In genomic region chr21:24045775-24046215, GRCh38 we compare ENCODE assay signal across 9 cellular contexts.
A peak's percentile ranks its signal among the peaks of the same experiment; 100 is the strongest.
DNase-seq lines count a peak whose midpoint lies in the region; ATAC-seq, FAIRE-seq and TF ChIP-seq lines count a peak whose summit lies in the region.
"Had no signal": no experiment of that assay in that cellular context is flagged by ENCODE, and none has a peak within 500 bp of the region (broad histone marks: within the 10 kb centered on the region; RNA-seq: fewer than 3 reads in every experiment).

No MANE protein-coding gene starts in this region.

- no peak for FAIRE-seq in D721Med (lab: Jason Lieb, UNC)

- TF ChIP-seq RAD21 in Ishikawa (IDR thresholded peaks at IDR 0.05; ENCODE audit: low read depth): no peak

- DNase-seq in D721Med (ENCODE audit: insufficient read length, low spot score) (no peak), psoas muscle (peak; percentile 63 to 72)
- DNase-seq in NK-92 treated with Interleukin-12 subunit alpha and Interleukin-12 subunit beta, amount 100 ng/mL, for 24 hours (lab: John Stamatoyannopoulos, UW): no peak
- no peak for DNase-seq in stimulated activated naive CD4-positive, alpha-beta T cell (lab: John Stamatoyannopoulos, UW)

- H3K4me1 ChIP-seq in gastroesophageal sphincter (peaks cover 0 to 10% (median 0%) of the 10 kb centered on the region in 3 donors), psoas muscle (no peaks in the 10 kb centered on the region)

- H3K27ac ChIP-seq in VCaP: no peak overlapping the region
- H3K27ac ChIP-seq in gastroesophageal sphincter: no peak overlapping the region
- no peak overlapping the region for H3K27ac ChIP-seq in psoas muscle
- H3K27ac ChIP-seq: vagina had no signal

- peak; percentile 24 for TF ChIP-seq CTCF in D721Med (IDR thresholded peaks at IDR 0.05; ENCODE audit: insufficient read depth, missing control alignments)
- TF ChIP-seq CTCF in VCaP (conservative IDR thresholded peaks at IDR 0.05): peak; percentile 65
- peak in 1 of 4 experiments; percentile 47 for TF ChIP-seq CTCF in gastroesophageal sphincter (IDR thresholded peaks at IDR 0.05)
- TF ChIP-seq CTCF in psoas muscle (IDR thresholded peaks at IDR 0.05): peak; percentile 11

- no peak for TF ChIP-seq POLR2A in gastroesophageal sphincter (IDR thresholded peaks at IDR 0.05)

- TF ChIP-seq EP300 in Ishikawa (IDR thresholded peaks at IDR 0.05; ENCODE audit: borderline replicate concordance) (no peak; the same call in 1 of the 2 replicates), gastroesophageal sphincter (IDR thresholded peaks at IDR 0.05) (no peak)

- ATAC-seq in gastroesophageal sphincter (peak; percentile 67), psoas muscle (peak in 3 of 4 donors; percentile 63 to 72 (median 69)), HG03159 (IDR thresholded peaks at IDR 0.05; ENCODE audit: unreplicated experiment) (no peak)

- H3K4me3 ChIP-seq in gastroesophageal sphincter (no peak overlapping the region), psoas muscle (no peak overlapping the region)
- H3K4me3 ChIP-seq: vagina had no signal

- intact Hi-C loops in psoas muscle (cut with DNase I): no loop called here

- WGBS in gastroesophageal sphincter (ENCODE audit: low coverage in 1 of 2), 2 donors: 0 to 5% methylated on average over 2 of the region's 2 CpGs
- WGBS in psoas muscle, 3 donors: 0 to 8% (median 3%) methylated on average over 2 of the region's 2 CpGs

- H3K9me3 ChIP-seq in gastroesophageal sphincter: no peaks in the 10 kb centered on the region
- H3K9me3 ChIP-seq in psoas muscle: no peaks in the 10 kb centered on the region
- H3K9me3 ChIP-seq: vagina had no signal

- H3K27me3 ChIP-seq in gastroesophageal sphincter (no peaks in the 10 kb centered on the region), psoas muscle (ENCODE audit: insufficient read depth in 3 of 3, low read length in 2 of 3) (no peaks in the 10 kb centered on the region)
- H3K27me3 ChIP-seq: vagina had no signal

- no peaks in the 10 kb centered on the region for H3K36me3 ChIP-seq in gastroesophageal sphincter
- H3K36me3 ChIP-seq in psoas muscle (ENCODE audit: insufficient read depth in 1 of 2, low read depth in 1 of 2): no peaks in the 10 kb centered on the region
- H3K36me3 ChIP-seq: vagina had no signal

TF ChIP-seq in Ishikawa, 13 proteins besides CTCF, POLR2A, EP300 and RAD21:
- peak; percentile 73 for TF ChIP-seq NFIC (IDR thresholded peaks at IDR 0.05)
- no peak for TF ChIP-seq EGR1 (IDR thresholded peaks at IDR 0.05)
- peak; percentile 16; the same call in 1 of the 2 replicates for TF ChIP-seq TCF12 (IDR thresholded peaks at IDR 0.05; ENCODE audit: low read depth)
- TF ChIP-seq TEAD4 (IDR thresholded peaks at IDR 0.05): peak; percentile 48
- TF ChIP-seq, protein P1, sequence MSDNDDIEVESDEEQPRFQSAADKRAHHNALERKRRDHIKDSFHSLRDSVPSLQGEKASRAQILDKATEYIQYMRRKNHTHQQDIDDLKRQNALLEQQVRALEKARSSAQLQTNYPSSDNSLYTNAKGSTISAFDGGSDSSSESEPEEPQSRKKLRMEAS (IDR thresholded peaks at IDR 0.05): no peak
- TF ChIP-seq CREB1 (IDR thresholded peaks at IDR 0.05; ENCODE audit: low read depth): no peak
- no peak for TF ChIP-seq YY1 (IDR thresholded peaks at IDR 0.05; ENCODE audit: low read depth)
- no peak for TF ChIP-seq CEBPB (IDR thresholded peaks at IDR 0.05)
- TF ChIP-seq, protein P2, sequence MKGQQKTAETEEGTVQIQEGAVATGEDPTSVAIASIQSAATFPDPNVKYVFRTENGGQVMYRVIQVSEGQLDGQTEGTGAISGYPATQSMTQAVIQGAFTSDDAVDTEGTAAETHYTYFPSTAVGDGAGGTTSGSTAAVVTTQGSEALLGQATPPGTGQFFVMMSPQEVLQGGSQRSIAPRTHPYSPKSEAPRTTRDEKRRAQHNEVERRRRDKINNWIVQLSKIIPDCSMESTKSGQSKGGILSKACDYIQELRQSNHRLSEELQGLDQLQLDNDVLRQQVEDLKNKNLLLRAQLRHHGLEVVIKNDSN (IDR thresholded peaks at IDR 0.05): no peak
- TF ChIP-seq TAF1 (IDR thresholded peaks at IDR 0.05; ENCODE audit: low read depth): no peak
- no peak for TF ChIP-seq REST (IDR thresholded peaks at IDR 0.05; ENCODE audit: low read depth)
- TF ChIP-seq FOXM1 (IDR thresholded peaks at IDR 0.05; ENCODE audit: borderline replicate concordance, low read depth): no peak
- no peak for TF ChIP-seq ZBTB7A (IDR thresholded peaks at IDR 0.05; ENCODE audit: low read depth)

Comparison
In these comparisons a context has a peak if more than half of its experiments do, and no peak if none do; other contexts are left out.
1. DNase-seq: peak in psoas muscle (2 of 2); none in D721Med (single experiment), NK-92 treated with Interleukin-12 subunit alpha and Interleukin-12 subunit beta, amount 100 ng/mL, for 24 hours (single experiment) and stimulated activated naive CD4-positive, alpha-beta T cell (0 of 6).